ENCODE assay signal across 9 cellular contexts in genomic region chr4:78517050-78517652, GRCh38. TPM values are rescaled to one million over a fixed set of nuclear protein-coding genes. Genes with fewer than 3 reads are reported as not detected.
DNase-seq lines count a peak whose midpoint lies in the region; ATAC-seq and TF ChIP-seq lines count a peak whose summit lies in the region.
"Had no signal": no experiment of that assay in that cellular context is flagged by ENCODE, and none has a peak within 500 bp of the region (broad histone marks: within the 10 kb centered on the region; RNA-seq: fewer than 3 reads in every experiment).

No MANE protein-coding gene starts in this region.

- H3F3A ChIP-seq in MM.1S (ENCODE audit: insufficient read depth, low read length): no peaks in the 10 kb centered on the region

- H3K79me2 ChIP-seq in MM.1S (ENCODE audit: low read length): no peaks in the 10 kb centered on the region

- H3K27ac ChIP-seq in MM.1S (ENCODE audit: low read length): no peak overlapping the region
- H3K27ac ChIP-seq in left lung: no peak overlapping the region
- no peak overlapping the region for H3K27ac ChIP-seq in ovary
- H3K27ac ChIP-seq: SJCRH30 had no signal

- H3K36me3 ChIP-seq in MM.1S (replicated peaks; ENCODE audit: insufficient read depth, low read length): no peaks in the 10 kb centered on the region
- H3K36me3 ChIP-seq in left lung: no peaks in the 10 kb centered on the region
- H3K36me3 ChIP-seq in ovary: no peaks in the 10 kb centered on the region

- H3K4me1 ChIP-seq in MM.1S (ENCODE audit: low read length) (no peaks in the 10 kb centered on the region), left lung (peaks cover 0 to 12% of the 10 kb centered on the region in 2 donors), ovary (ENCODE audit: insufficient read depth) (no peaks in the 10 kb centered on the region)
- H3K4me1 ChIP-seq: SJCRH30 had no signal

- no peaks in the 10 kb centered on the region for H3K9me2 ChIP-seq in MM.1S (replicated peaks; ENCODE audit: insufficient read depth, low read length)

- no peak for TF ChIP-seq POLR2A in ovary (IDR thresholded peaks at IDR 0.05)

- no peak overlapping the region for H3K4me2 ChIP-seq in MM.1S (ENCODE audit: low read depth, low read length)

- TF ChIP-seq CTCF in MM.1S (IDR thresholded peaks at IDR 0.05; ENCODE audit: low read length): peak; percentile 62
- TF ChIP-seq CTCF in astrocyte of the cerebellum (IDR thresholded peaks at IDR 0.05; ENCODE audit: low read depth, low read length, missing control alignments): peak; percentile 63
- TF ChIP-seq CTCF in left lung (IDR thresholded peaks at IDR 0.05): peak; percentile 42 to 47
- peak in 1 of 3 donors; percentile 15 for TF ChIP-seq CTCF in ovary (IDR thresholded peaks at IDR 0.05)

- H3K27me3 ChIP-seq in MM.1S (replicated peaks; ENCODE audit: insufficient read depth, low read length): no peaks in the 10 kb centered on the region
- H3K27me3 ChIP-seq in left lung: no peaks in the 10 kb centered on the region
- no peaks in the 10 kb centered on the region for H3K27me3 ChIP-seq in ovary
- H3K27me3 ChIP-seq: SJCRH30 had no signal

- H3K4me3 ChIP-seq in MM.1S (ENCODE audit: low read length): no peak overlapping the region
- H3K4me3 ChIP-seq in astrocyte of the cerebellum (ENCODE audit: low read depth, low read length): no peak overlapping the region
- no peak overlapping the region for H3K4me3 ChIP-seq in left lung
- no peak overlapping the region for H3K4me3 ChIP-seq in ovary
- H3K4me3 ChIP-seq: SJCRH30 had no signal

- 14 to 24% (median 17%) methylated on average over 3 of the region's 3 CpGs for WGBS in ovary, 3 donors

- H2AFZ ChIP-seq in MM.1S (ENCODE audit: low read length): no peak overlapping the region

- in situ Hi-C loops in astrocyte of the cerebellum (cut with HindIII; ENCODE audit: low sequenced_read_pairs): no loop called here

- TF ChIP-seq EP300 in ovary (IDR thresholded peaks at IDR 0.05): no peak

- intact Hi-C loops in left lung (cut with DNase I): loop anchor here in 1 of 2 donors (10.0 kb wide), 1 partner anchor 552 kb away; no protein-coding TSS in a partner anchor
- intact Hi-C loops in ovary (cut with DNase I): loop anchor here in 1 of 4 donors (10.0 kb wide), 1 partner anchor 552 kb away; no protein-coding TSS in a partner anchor

- H4K20me1 ChIP-seq in MM.1S (ENCODE audit: insufficient read depth, low read length): no peaks in the 10 kb centered on the region

- DNase-seq in EH (ENCODE audit: low read depth) (peak; percentile 58), MM.1S (peak; percentile 37), astrocyte of the cerebellum (ENCODE audit: low read depth) (peak; percentile 27), left lung (no peak), ovary (no peak), ureter (ENCODE audit: low spot score) (no peak)
- DNase-seq in central memory CD4-positive, alpha-beta T cell: no peak

- H3K9me3 ChIP-seq in MM.1S (replicated peaks; ENCODE audit: insufficient read depth, low read length): no peaks in the 10 kb centered on the region
- H3K9me3 ChIP-seq in left lung: no peaks in the 10 kb centered on the region
- no peaks in the 10 kb centered on the region for H3K9me3 ChIP-seq in ovary
- H3K9me3 ChIP-seq: SJCRH30 had no signal

- peak; percentile 70 for ATAC-seq in left lung
- ATAC-seq in HG02852 (IDR thresholded peaks at IDR 0.05; ENCODE audit: unreplicated experiment): no peak

- H3K9ac ChIP-seq in MM.1S (ENCODE audit: low read length): no peak overlapping the region

RNA-seq across cellular contexts. Expression of gene ANXA3, which starts 34.4 kb away (rescaled TPM):
- total RNA-seq in left lung: 100 to 1,000 TPM; 147 to 159 TPM
- total RNA-seq in ovary: 10 to 100 TPM in 2 of 7 donors, 1 to 10 TPM in 5; 1.5 to 63.5 (median 8.1) TPM
- 10 to 100 TPM in 1 of 2 donors, 1 to 10 TPM in 1; 7.7 to 10.2 TPM for polyA plus RNA-seq in ovary
- 39.4 TPM for total RNA-seq in ureter

Comparison
In these comparisons a context has a peak if more than half of its experiments do, and no peak if none do; other contexts are left out.
1. DNase-seq: peak in EH (single experiment), MM.1S (single experiment) and astrocyte of the cerebellum (single experiment); none in left lung (0 of 2), ovary (0 of 5), central memory CD4-positive, alpha-beta T cell (single experiment) and ureter (single experiment).